9 cellular contexts compared by ENCODE assay signal in the genomic region with DNA sequence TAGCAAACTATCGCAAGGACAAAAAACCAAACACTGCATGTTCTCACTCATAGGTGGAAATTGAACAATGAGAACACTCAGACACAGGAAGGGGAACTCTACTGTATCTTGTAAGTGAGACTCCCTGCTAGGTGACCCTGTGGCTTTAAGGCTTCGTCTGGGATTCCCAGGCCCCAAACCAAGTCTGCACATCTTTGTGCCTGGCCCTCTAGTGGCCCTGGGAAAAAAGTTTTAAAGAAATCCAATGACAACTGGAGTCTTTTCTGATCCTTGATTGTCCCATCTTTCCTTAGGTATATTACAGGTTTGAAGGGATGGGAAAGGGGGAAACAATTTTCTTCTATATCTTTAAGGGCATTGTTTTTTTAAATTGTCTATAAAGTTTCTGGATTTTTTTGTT.
DNase-seq lines count a peak whose midpoint lies in the region; ATAC-seq and TF ChIP-seq lines count a peak whose summit lies in the region.
"Had no signal": no experiment of that assay in that cellular context is flagged by ENCODE, and none has a peak within 500 bp of the region (broad histone marks: within the 10 kb centered on the region; RNA-seq: fewer than 3 reads in every experiment).

No MANE protein-coding gene starts in this region.

- TF ChIP-seq POLR2A in GM18505 (IDR thresholded peaks at IDR 0.05; ENCODE audit: borderline replicate concordance, extremely low read depth, insufficient read depth, insufficient read length), result no peak

- DNase-seq in SIG-M5 treated with dmso at 0.1 percent for 504 hours (lab: John Stamatoyannopoulos, UW; ENCODE audit: unreplicated experiment) (peak; percentile 30), SIG-M5 (lab: John Stamatoyannopoulos, UW) (no peak), NCI-H146 treated with DMSO at 0.1 percent for 48 hours (lab: John Stamatoyannopoulos, UW; ENCODE audit: unreplicated experiment) (peak; percentile 21), epithelial cell of esophagus (ENCODE audit: low read depth) (peak; percentile 44), smooth muscle cell of the brain vasculature (ENCODE audit: low read depth, low spot score) (peak; percentile 9), cerebellar nuclear complex (lab: John Stamatoyannopoulos, UW) (no peak), NCI-H2171 (lab: John Stamatoyannopoulos, UW) (no peak)

- H3K4me3 ChIP-seq in epithelial cell of esophagus (ENCODE audit: low read length), result no peak overlapping the region
- H3K4me3 ChIP-seq: skin epidermis had no signal

- peak; percentile 66 for TF ChIP-seq CTCF in epithelial cell of esophagus (IDR thresholded peaks at IDR 0.05; ENCODE audit: insufficient read depth, low read depth, low read length, missing control alignments)

- no peak for ATAC-seq in GM18505 (IDR thresholded peaks at IDR 0.05; ENCODE audit: unreplicated experiment)

Comparison
In these comparisons a context has a peak if more than half of its experiments do, and no peak if none do; other contexts are left out.
1. DNase-seq: peak in SIG-M5 treated with dmso at 0.1 percent for 504 hours (single experiment), NCI-H146 treated with DMSO at 0.1 percent for 48 hours (single experiment), epithelial cell of esophagus (single experiment) and smooth muscle cell of the brain vasculature (single experiment); none in SIG-M5 (single experiment), cerebellar nuclear complex (0 of 2) and NCI-H2171 (single experiment).